ENCODE assay signal across 30 cellular contexts in the genomic region with DNA sequence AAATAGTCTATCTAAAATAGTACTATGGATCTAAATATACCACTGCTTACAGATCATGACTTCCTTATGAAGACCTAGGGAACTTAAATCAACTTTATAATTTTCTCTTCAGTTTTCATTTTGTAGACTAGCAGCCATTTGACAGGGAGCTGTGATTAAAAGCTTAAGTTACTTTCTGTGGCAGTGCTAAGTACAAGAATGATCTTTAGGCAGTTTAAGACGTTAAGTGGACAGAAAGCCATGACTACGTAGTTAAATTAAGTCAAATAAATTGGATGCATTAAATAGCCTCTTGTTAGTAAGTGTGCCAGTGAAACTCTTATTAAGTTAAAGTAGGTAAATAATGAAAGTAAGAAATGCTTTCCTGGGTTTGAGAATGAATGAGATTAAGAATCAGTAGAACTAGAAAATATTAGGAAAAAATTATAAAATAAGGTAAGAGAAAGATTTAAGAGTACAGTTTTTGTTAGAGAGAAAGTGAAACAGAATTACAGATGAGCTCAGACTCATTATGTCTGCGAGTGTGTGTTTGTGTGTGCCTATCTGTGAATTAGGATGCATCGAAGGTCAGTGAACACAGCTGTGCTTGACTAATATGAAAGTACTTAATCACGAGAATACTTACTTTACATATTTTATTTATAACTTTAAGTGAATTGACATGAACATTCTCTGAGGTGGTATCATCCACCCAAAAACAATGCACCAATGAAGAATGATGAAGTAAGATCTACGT.
DNase-seq lines count a peak whose midpoint lies in the region; ATAC-seq and TF ChIP-seq lines count a peak whose summit lies in the region.
"Had no signal": no experiment of that assay in that cellular context is flagged by ENCODE, and none has a peak within 500 bp of the region (broad histone marks: within the 10 kb centered on the region; RNA-seq: fewer than 3 reads in every experiment).

No MANE protein-coding gene starts in this region.

- DNase-seq in NCI-H82 treated with DMSO at 0.1 percent for 48 hours (lab: John Stamatoyannopoulos, UW; ENCODE audit: unreplicated experiment) (peak; percentile 70), fibroblast of lung (ENCODE audit: low read depth in 2 of 2) (peak in 1 of 2 donors; percentile 12), thyroid gland (no peak), right atrium auricular region (ENCODE audit: low spot score) (no peak)
- DNase-seq in activated CD4-positive, alpha-beta T cell treated with anti-CD3 and anti-CD28 coated beads for 36 hours = no peak
- no peak for DNase-seq in T-helper 2 cell treated with Interferon-gamma antibody and Interleukin-4, amounts not matched to agents 5 μg/mL and 100 μg/mL, for 36 hours (ENCODE audit: low spot score)
- DNase-seq: activated CD4-positive, alpha-beta memory T cell treated with anti-CD3 and anti-CD28 coated beads, Interleukin-2, amount 10 ng/mL, durations not matched to agents 7 days and 5 days; activated CD4-positive, CD25-positive, alpha-beta regulatory T cell; activated effector memory CD4-positive, alpha-beta T cell treated with Interleukin-2 at 50 U/mL for 16 hours; C1 segment of cervical spinal cord; Calu3; effector memory CD4-positive, alpha-beta T cell; EL; esophagus squamous epithelium; kidney glomerular epithelial cell; NCI-H1694 treated with DMSO at 0.1 percent for 48 hours; NCI-H2227 treated with DMSO at 0.1 percent for 48 hours; stimulated activated CD4-positive, alpha-beta T cell treated with anti-CD3 and anti-CD28 coated beads, Interleukin-2, amount 100 ng/mL, for 24 hours; T1000 had no signal

- H3K4me1 ChIP-seq in fibroblast of lung (ENCODE audit: control insufficient read depth, extremely low read depth, insufficient read depth, low read length) (no peaks in the 10 kb centered on the region), thyroid gland (no peaks in the 10 kb centered on the region), right atrium auricular region (no peaks in the 10 kb centered on the region)
- H3K4me1 ChIP-seq: esophagus squamous epithelium had no signal

- H2AFZ ChIP-seq in fibroblast of lung (ENCODE audit: low read length) = peak overlapping the region; percentile 35

- POLR2A ChIA-PET in activated CD4-positive, alpha-beta T cell treated with anti-CD3 and anti-CD28 coated beads for 36 hours (lab: Charles Lee) = no interaction called here

- CTCF ChIA-PET in activated CD4-positive, alpha-beta T cell treated with anti-CD3 and anti-CD28 coated beads for 36 hours (lab: Charles Lee) = interaction anchor here (0.5 kb wide), 1 partner anchor 25 kb away, joined by 4 read pairs; no protein-coding TSS in a partner anchor

- WGBS in thyroid gland, 2 donors = 86 to 93% methylated on average over 6 of the region's 6 CpGs

- no peaks in the 10 kb centered on the region for H3K9me3 Mint-ChIP-seq in activated CD4-positive, alpha-beta T cell treated with anti-CD3 and anti-CD28 coated beads for 36 hours (ENCODE audit: low read depth)
- H3K9me3 Mint-ChIP-seq in T-helper 2 cell treated with Interferon-gamma antibody and Interleukin-4, amounts not matched to agents 5 μg/mL and 100 μg/mL, for 36 hours = no peaks in the 10 kb centered on the region
- H3K9me3 Mint-ChIP-seq: activated CD4-positive, alpha-beta memory T cell treated with anti-CD3 and anti-CD28 coated beads, Interleukin-2, amount 10 ng/mL, durations not matched to agents 7 days and 5 days; brain; neural crest cell; stimulated activated effector memory CD8-positive, alpha-beta T cell treated with anti-CD3 and anti-CD28 coated beads, Interleukin-12 subunit alpha, Interleukin-12 subunit beta, amount 100 ng/mL, for 72 hours had no signal

- intact Hi-C loops in activated CD4-positive, alpha-beta T cell treated with anti-CD3 and anti-CD28 coated beads for 36 hours (cut with DNase I, micrococcal nuclease) = no loop called here
- intact Hi-C loops in thyroid gland (cut with DNase I) = no loop called here

- H3K4me3 ChIP-seq in fibroblast of lung (replicated peaks in 1 of 4; ENCODE audit: control extremely low read depth in 1 of 4, insufficient read depth in 1 of 4, low read depth in 3 of 4, low read length in 4 of 4) (peak overlapping the region in 1 of 4 experiments; percentile 19), thyroid gland (replicated peaks in 1 of 3) (no peak overlapping the region), right atrium auricular region (no peak overlapping the region)
- H3K4me3 ChIP-seq: esophagus squamous epithelium, lung, SK-N-MC, skin epidermis, thoracic aorta had no signal

- no peak overlapping the region for H3K27ac Mint-ChIP-seq in activated CD4-positive, alpha-beta T cell treated with anti-CD3 and anti-CD28 coated beads for 36 hours
- H3K27ac Mint-ChIP-seq in T-helper 2 cell treated with Interferon-gamma antibody and Interleukin-4, amounts not matched to agents 5 μg/mL and 100 μg/mL, for 36 hours = no peak overlapping the region
- H3K27ac Mint-ChIP-seq: activated CD4-positive, alpha-beta memory T cell treated with anti-CD3 and anti-CD28 coated beads, Interleukin-2, amount 10 ng/mL, durations not matched to agents 7 days and 5 days; progenitor cell of endocrine pancreas; stimulated activated effector memory CD8-positive, alpha-beta T cell treated with anti-CD3 and anti-CD28 coated beads, Interleukin-12 subunit alpha, Interleukin-12 subunit beta, amount 100 ng/mL, for 72 hours had no signal

- H3K9me3 ChIP-seq in fibroblast of lung (ENCODE audit: control insufficient read depth, insufficient read depth, low read depth, low read length) (no peaks in the 10 kb centered on the region), thyroid gland (no peaks in the 10 kb centered on the region), right atrium auricular region (no peaks in the 10 kb centered on the region)
- H3K9me3 ChIP-seq: esophagus squamous epithelium, thoracic aorta had no signal

- H3K27me3 ChIP-seq in fibroblast of lung (ENCODE audit: control insufficient read depth, insufficient read depth, low read length) = no peaks in the 10 kb centered on the region
- H3K27me3 ChIP-seq in thyroid gland = no peaks in the 10 kb centered on the region
- H3K27me3 ChIP-seq in right atrium auricular region = no peaks in the 10 kb centered on the region
- H3K27me3 ChIP-seq: esophagus squamous epithelium had no signal

- H3K36me3 Mint-ChIP-seq in activated CD4-positive, alpha-beta T cell treated with anti-CD3 and anti-CD28 coated beads for 36 hours (ENCODE audit: low read depth) = no peaks in the 10 kb centered on the region
- no peaks in the 10 kb centered on the region for H3K36me3 Mint-ChIP-seq in T-helper 2 cell treated with Interferon-gamma antibody and Interleukin-4, amounts not matched to agents 5 μg/mL and 100 μg/mL, for 36 hours (ENCODE audit: low read depth)
- H3K36me3 Mint-ChIP-seq: brain; stimulated activated effector memory CD8-positive, alpha-beta T cell treated with anti-CD3 and anti-CD28 coated beads, Interleukin-12 subunit alpha, Interleukin-12 subunit beta, amount 100 ng/mL, for 72 hours had no signal

- TF ChIP-seq POLR2A in thyroid gland (IDR thresholded peaks at IDR 0.05) = no peak

- H3K4me2 ChIP-seq in fibroblast of lung (ENCODE audit: extremely low read depth, insufficient read depth, low read length) = peak overlapping the region; percentile 27

- H4K20me1 ChIP-seq in fibroblast of lung (ENCODE audit: control insufficient read depth, extremely low read depth, insufficient read depth, low read length) = no peaks in the 10 kb centered on the region

- no peak for TF ChIP-seq CTCF in fibroblast of lung (conservative IDR thresholded peaks at IDR 0.05 in 1 of 2, IDR thresholded peaks at IDR 0.05 in 1 of 2; ENCODE audit: low read depth in 1 of 2, low read length in 2 of 2)
- TF ChIP-seq CTCF in thyroid gland (IDR thresholded peaks at IDR 0.05) = no peak
- no peak for TF ChIP-seq CTCF in right atrium auricular region (IDR thresholded peaks at IDR 0.05)

- H3K27ac ChIP-seq in fibroblast of lung (ENCODE audit: insufficient read depth, low read length) (no peak overlapping the region), thyroid gland (no peak overlapping the region), right atrium auricular region (no peak overlapping the region)
- H3K27ac ChIP-seq: esophagus squamous epithelium, RWPE1, SK-N-MC, skin epidermis, thoracic aorta had no signal

- H3K4me1 Mint-ChIP-seq in activated CD4-positive, alpha-beta T cell treated with anti-CD3 and anti-CD28 coated beads for 36 hours = no peaks in the 10 kb centered on the region
- no peaks in the 10 kb centered on the region for H3K4me1 Mint-ChIP-seq in T-helper 2 cell treated with Interferon-gamma antibody and Interleukin-4, amounts not matched to agents 5 μg/mL and 100 μg/mL, for 36 hours (ENCODE audit: low read depth)
- H3K4me1 Mint-ChIP-seq: activated CD4-positive, alpha-beta memory T cell treated with anti-CD3 and anti-CD28 coated beads, Interleukin-2, amount 10 ng/mL, durations not matched to agents 7 days and 5 days; stimulated activated effector memory CD8-positive, alpha-beta T cell treated with anti-CD3 and anti-CD28 coated beads, Interleukin-12 subunit alpha, Interleukin-12 subunit beta, amount 100 ng/mL, for 72 hours had no signal

- no peaks in the 10 kb centered on the region for H3K27me3 Mint-ChIP-seq in activated CD4-positive, alpha-beta T cell treated with anti-CD3 and anti-CD28 coated beads for 36 hours
- H3K27me3 Mint-ChIP-seq in T-helper 2 cell treated with Interferon-gamma antibody and Interleukin-4, amounts not matched to agents 5 μg/mL and 100 μg/mL, for 36 hours (ENCODE audit: low read depth) = no peaks in the 10 kb centered on the region
- H3K27me3 Mint-ChIP-seq: activated CD4-positive, alpha-beta memory T cell treated with anti-CD3 and anti-CD28 coated beads, Interleukin-2, amount 10 ng/mL, durations not matched to agents 7 days and 5 days; brain; progenitor cell of endocrine pancreas had no signal

- ATAC-seq in GM18867 (IDR thresholded peaks at IDR 0.05; ENCODE audit: unreplicated experiment) (peak; percentile 86), HG03280 (IDR thresholded peaks at IDR 0.05; ENCODE audit: unreplicated experiment) (peak; percentile 66)
- no peak for ATAC-seq in activated CD4-positive, alpha-beta T cell treated with anti-CD3 and anti-CD28 coated beads for 36 hours
- ATAC-seq: stimulated activated effector memory CD8-positive, alpha-beta T cell treated with anti-CD3 and anti-CD28 coated beads, Interleukin-12 subunit alpha, Interleukin-12 subunit beta, amount 100 ng/mL, for 72 hours had no signal

- H3K79me2 ChIP-seq in fibroblast of lung (ENCODE audit: control insufficient read depth, insufficient read depth, low read length) = no peaks in the 10 kb centered on the region

- no peaks in the 10 kb centered on the region for H3K36me3 ChIP-seq in fibroblast of lung (ENCODE audit: control insufficient read depth, insufficient read depth, low read length)
- no peaks in the 10 kb centered on the region for H3K36me3 ChIP-seq in thyroid gland
- H3K36me3 ChIP-seq in right atrium auricular region = no peaks in the 10 kb centered on the region
- H3K36me3 ChIP-seq: esophagus squamous epithelium, thoracic aorta had no signal

- no peak overlapping the region for H3K4me3 Mint-ChIP-seq in activated CD4-positive, alpha-beta T cell treated with anti-CD3 and anti-CD28 coated beads for 36 hours
- no peak overlapping the region for H3K4me3 Mint-ChIP-seq in T-helper 2 cell treated with Interferon-gamma antibody and Interleukin-4, amounts not matched to agents 5 μg/mL and 100 μg/mL, for 36 hours
- H3K4me3 Mint-ChIP-seq: activated CD4-positive, alpha-beta memory T cell treated with anti-CD3 and anti-CD28 coated beads, Interleukin-2, amount 10 ng/mL, durations not matched to agents 7 days and 5 days; neural crest cell; stimulated activated effector memory CD8-positive, alpha-beta T cell treated with anti-CD3 and anti-CD28 coated beads, Interleukin-12 subunit alpha, Interleukin-12 subunit beta, amount 100 ng/mL, for 72 hours had no signal

- H3K9ac ChIP-seq in fibroblast of lung (ENCODE audit: insufficient read depth, low read length) = no peak overlapping the region
